2 cellular contexts compared by ENCODE assay signal in genomic region chr13:49995535-49996165, GRCh38.
TF ChIP-seq lines count a peak whose summit lies in the region.

No MANE protein-coding gene starts in this region.

TF ChIP-seq in A549, 52 proteins besides CTCF, POLR2A, EP300 and RAD21 (continued from another document):
- no peak for TF ChIP-seq BHLHE40 (IDR thresholded peaks at IDR 0.05; ENCODE audit: low read depth, low read length)
- no peak for TF ChIP-seq FOXS1 (CRISPR knock-in tag; IDR thresholded peaks at IDR 0.05)
- no peak for TF ChIP-seq NFE2L2 (conservative IDR thresholded peaks at IDR 0.05; ENCODE audit: low read length)
- no peak for TF ChIP-seq KDM5A (IDR thresholded peaks at IDR 0.05)
- no peak for TF ChIP-seq CEBPB (IDR thresholded peaks at IDR 0.05)
- TF ChIP-seq HOXB5 (CRISPR knock-in tag; IDR thresholded peaks at IDR 0.05): no peak
- no peak for TF ChIP-seq MYC (IDR thresholded peaks at IDR 0.05; ENCODE audit: borderline replicate concordance, low read length)
- TF ChIP-seq USF2 (IDR thresholded peaks at IDR 0.05): no peak
- TF ChIP-seq HMGXB4 (CRISPR knock-in tag; IDR thresholded peaks at IDR 0.05; ENCODE audit: borderline replicate concordance): no peak
- TF ChIP-seq NR3C1 (IDR thresholded peaks at IDR 0.05): no peak
- TF ChIP-seq ESRRA (IDR thresholded peaks at IDR 0.05; ENCODE audit: borderline replicate concordance, low read length): no peak
- TF ChIP-seq CHD4 (IDR thresholded peaks at IDR 0.05; ENCODE audit: borderline replicate concordance): no peak
- TF ChIP-seq ZNF302 (CRISPR knock-in tag; IDR thresholded peaks at IDR 0.05): no peak
- TF ChIP-seq EHF (CRISPR knock-in tag; IDR thresholded peaks at IDR 0.05): no peak
- TF ChIP-seq, protein P1, sequence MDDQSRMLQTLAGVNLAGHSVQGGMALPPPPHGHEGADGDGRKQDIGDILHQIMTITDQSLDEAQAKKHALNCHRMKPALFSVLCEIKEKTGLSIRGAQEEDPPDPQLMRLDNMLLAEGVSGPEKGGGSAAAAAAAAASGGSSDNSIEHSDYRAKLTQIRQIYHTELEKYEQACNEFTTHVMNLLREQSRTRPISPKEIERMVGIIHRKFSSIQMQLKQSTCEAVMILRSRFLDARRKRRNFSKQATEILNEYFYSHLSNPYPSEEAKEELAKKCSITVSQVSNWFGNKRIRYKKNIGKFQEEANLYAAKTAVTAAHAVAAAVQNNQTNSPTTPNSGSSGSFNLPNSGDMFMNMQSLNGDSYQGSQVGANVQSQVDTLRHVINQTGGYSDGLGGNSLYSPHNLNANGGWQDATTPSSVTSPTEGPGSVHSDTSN (IDR thresholded peaks at IDR 0.05): no peak
- TF ChIP-seq RARB (CRISPR knock-in tag; IDR thresholded peaks at IDR 0.05): no peak
- no peak for TF ChIP-seq SREBF2 (IDR thresholded peaks at IDR 0.05)
- TF ChIP-seq HES2 (IDR thresholded peaks at IDR 0.05): no peak
- no peak for TF ChIP-seq JUN (IDR thresholded peaks at IDR 0.05)

TF ChIP-seq in HCT116, 20 proteins besides CTCF, POLR2A, EP300 and RAD21 (continued from another document):
- TF ChIP-seq ZFX (IDR thresholded peaks at IDR 0.05) (no peak), FOSL1 (IDR thresholded peaks at IDR 0.05; ENCODE audit: low read depth) (no peak), EZH2phosphoT487 (IDR thresholded peaks at IDR 0.05; ENCODE audit: borderline replicate concordance) (no peak), SP1 (IDR thresholded peaks at IDR 0.05; ENCODE audit: low read depth) (no peak)
